In genomic region chr2:101113441-101114267, GRCh38 we compare ENCODE assay signal across 9 cellular contexts. TPM values are rescaled to one million over a fixed set of nuclear protein-coding genes. Genes with fewer than 3 reads are reported as not detected.
DNase-seq lines count a peak whose midpoint lies in the region; ATAC-seq and TF ChIP-seq lines count a peak whose summit lies in the region.
"Had no signal": no experiment of that assay in that cellular context is flagged by ENCODE, and none has a peak within 500 bp of the region (broad histone marks: within the 10 kb centered on the region; RNA-seq: fewer than 3 reads in every experiment).

No MANE protein-coding gene starts in this region.

- H3K4me3 Mint-ChIP-seq in WTC11 = peak overlapping the region; percentile 55

- H3K36me3 Mint-ChIP-seq in WTC11 = no peaks in the 10 kb centered on the region

- peaks cover 33 to 87% (median 75%) of the 10 kb centered on the region in 4 donors for H3K4me1 ChIP-seq in liver (ENCODE audit: control insufficient read depth in 4 of 4, insufficient read depth in 4 of 4, low read length in 3 of 4)

- CTCF ChIA-PET in WTC11 (lab: Charles Lee) = interaction anchor here (1.3 to 2.0 kb wide), 3 partner anchors 75 to 92 kb away, joined by 3 to 10 read pairs (median 4); no protein-coding TSS in a partner anchor

- ATAC-seq in WTC11 (peak; percentile 80), GM18502 (IDR thresholded peaks at IDR 0.05; ENCODE audit: poor library complexity, unreplicated experiment) (no peak), GM21825 (IDR thresholded peaks at IDR 0.05; ENCODE audit: unreplicated experiment) (no peak), GM19397 (IDR thresholded peaks at IDR 0.05; ENCODE audit: unreplicated experiment) (no peak)

- H3K27me3 ChIP-seq in liver (ENCODE audit: control insufficient read depth in 4 of 4, insufficient read depth in 4 of 4, low read length in 3 of 4) = no peaks in the 10 kb centered on the region

- H3K9me3 Mint-ChIP-seq in WTC11 = no peaks in the 10 kb centered on the region

- H3K27ac ChIP-seq in liver (ENCODE audit: low read depth in 1 of 2, low read length in 2 of 2) = peak overlapping the region; percentile 4 to 27

- no peak for TF ChIP-seq RAD21 in liver (IDR thresholded peaks at IDR 0.05)

- WGBS in liver = 28% methylated on average over 10 of the region's 10 CpGs

- no peak for TF ChIP-seq CTCF in WTC11 (IDR thresholded peaks at IDR 0.05)
- no peak for TF ChIP-seq CTCF in liver (IDR thresholded peaks at IDR 0.05; ENCODE audit: low read depth, low read length, missing input control)

- no peak overlapping the region for H3K4me3 ChIP-seq in liver (ENCODE audit: low read depth in 1 of 3, low read length in 3 of 3)

- peak; percentile 68 for DNase-seq in Caki2 (ENCODE audit: low read depth)
- peak; percentile 92 for DNase-seq in MV-4-11 (lab: John Stamatoyannopoulos, UW)
- peak; percentile 30 for DNase-seq in WTC11 (ENCODE audit: low spot score)
- DNase-seq in HuH-7.5 (ENCODE audit: low spot score) = no peak
- DNase-seq: left cardiac atrium had no signal

- peaks cover 79% of the 10 kb centered on the region for H3K4me1 Mint-ChIP-seq in WTC11

- POLR2A ChIA-PET in WTC11 (lab: Charles Lee) = interaction anchor here (1.1 kb wide), 1 partner anchor 105 kb away, joined by 3 read pairs; no protein-coding TSS in a partner anchor

- no peak overlapping the region for H3K9ac ChIP-seq in liver (ENCODE audit: low read depth in 1 of 2, low read length in 2 of 2)

- no peaks in the 10 kb centered on the region for H3K9me3 ChIP-seq in liver (ENCODE audit: control insufficient read depth in 4 of 4, low read length in 3 of 4)

- in situ Hi-C loops in Caki2 (cut with HindIII; ENCODE audit: low pct_unique_long_range_greater_than_20kb, low sequenced_read_pairs) = no loop called here

- H3K27me3 Mint-ChIP-seq in WTC11 (ENCODE audit: low read depth) = no peaks in the 10 kb centered on the region

- H3K27ac Mint-ChIP-seq in WTC11 = peak overlapping the region; percentile 87

- no peaks in the 10 kb centered on the region for H3K36me3 ChIP-seq in liver (ENCODE audit: control insufficient read depth in 4 of 4, insufficient read depth in 3 of 4, low read depth in 1 of 4, low read length in 3 of 4)

TF ChIP-seq in WTC11, 78 proteins besides CTCF, POLR2A, EP300 and RAD21 (continues in another document):
- TF ChIP-seq ETV6 (CRISPR knock-in tag; IDR thresholded peaks at IDR 0.05) (peak; percentile 49; the same call in 1 of the 2 replicates), SMAD3 (CRISPR knock-in tag; IDR thresholded peaks at IDR 0.05; ENCODE audit: borderline replicate concordance) (no peak), ZNF121 (CRISPR knock-in tag; IDR thresholded peaks at IDR 0.05) (no peak), CDX4 (CRISPR knock-in tag; IDR thresholded peaks at IDR 0.05; ENCODE audit: borderline replicate concordance) (no peak), MYBL2 (CRISPR knock-in tag; IDR thresholded peaks at IDR 0.05) (no peak), FOXP4 (CRISPR knock-in tag; IDR thresholded peaks at IDR 0.05) (peak; percentile 50; the same call in 1 of the 2 replicates), ZBTB21 (CRISPR knock-in tag; IDR thresholded peaks at IDR 0.05; ENCODE audit: borderline replicate concordance) (no peak), ZNF263 (CRISPR knock-in tag; IDR thresholded peaks at IDR 0.05; ENCODE audit: low read depth) (no peak), ZNF396 (CRISPR knock-in tag; IDR thresholded peaks at IDR 0.05; ENCODE audit: borderline replicate concordance) (no peak)
- TF ChIP-seq, protein P1, sequence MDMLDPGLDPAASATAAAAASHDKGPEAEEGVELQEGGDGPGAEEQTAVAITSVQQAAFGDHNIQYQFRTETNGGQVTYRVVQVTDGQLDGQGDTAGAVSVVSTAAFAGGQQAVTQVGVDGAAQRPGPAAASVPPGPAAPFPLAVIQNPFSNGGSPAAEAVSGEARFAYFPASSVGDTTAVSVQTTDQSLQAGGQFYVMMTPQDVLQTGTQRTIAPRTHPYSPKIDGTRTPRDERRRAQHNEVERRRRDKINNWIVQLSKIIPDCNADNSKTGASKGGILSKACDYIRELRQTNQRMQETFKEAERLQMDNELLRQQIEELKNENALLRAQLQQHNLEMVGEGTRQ (CRISPR knock-in tag; IDR thresholded peaks at IDR 0.05) = no peak
- TF ChIP-seq, protein P2, sequence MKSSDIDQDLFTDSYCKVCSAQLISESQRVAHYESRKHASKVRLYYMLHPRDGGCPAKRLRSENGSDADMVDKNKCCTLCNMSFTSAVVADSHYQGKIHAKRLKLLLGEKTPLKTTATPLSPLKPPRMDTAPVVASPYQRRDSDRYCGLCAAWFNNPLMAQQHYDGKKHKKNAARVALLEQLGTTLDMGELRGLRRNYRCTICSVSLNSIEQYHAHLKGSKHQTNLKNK (CRISPR knock-in tag; IDR thresholded peaks at IDR 0.05) = no peak

TF ChIP-seq in liver, 16 proteins besides CTCF, POLR2A, EP300 and RAD21:
- TF ChIP-seq, protein P3, sequence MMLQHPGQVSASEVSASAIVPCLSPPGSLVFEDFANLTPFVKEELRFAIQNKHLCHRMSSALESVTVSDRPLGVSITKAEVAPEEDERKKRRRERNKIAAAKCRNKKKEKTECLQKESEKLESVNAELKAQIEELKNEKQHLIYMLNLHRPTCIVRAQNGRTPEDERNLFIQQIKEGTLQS (IDR thresholded peaks at IDR 0.05) = no peak
- TF ChIP-seq HNF4A (conservative IDR thresholded peaks at IDR 0.05) (peak in 1 of 2 donors; percentile 38), NR2F2 (IDR thresholded peaks at IDR 0.05) (no peak), RXRA (IDR thresholded peaks at IDR 0.05) (peak in 1 of 2 donors; percentile 51), EGR1 (IDR thresholded peaks at IDR 0.05; ENCODE audit: low read depth in 2 of 2) (no peak), ZBTB33 (IDR thresholded peaks at IDR 0.05) (no peak), FOXA1 (IDR thresholded peaks at IDR 0.05) (no peak), FOXA2 (IDR thresholded peaks at IDR 0.05) (no peak), TAF1 (conservative IDR thresholded peaks at IDR 0.05) (no peak), SP1 (IDR thresholded peaks at IDR 0.05) (no peak), YY1 (IDR thresholded peaks at IDR 0.05) (peak; percentile 41), JUND (IDR thresholded peaks at IDR 0.05) (peak in 1 of 2 donors; percentile 45)
- TF ChIP-seq, protein P4, sequence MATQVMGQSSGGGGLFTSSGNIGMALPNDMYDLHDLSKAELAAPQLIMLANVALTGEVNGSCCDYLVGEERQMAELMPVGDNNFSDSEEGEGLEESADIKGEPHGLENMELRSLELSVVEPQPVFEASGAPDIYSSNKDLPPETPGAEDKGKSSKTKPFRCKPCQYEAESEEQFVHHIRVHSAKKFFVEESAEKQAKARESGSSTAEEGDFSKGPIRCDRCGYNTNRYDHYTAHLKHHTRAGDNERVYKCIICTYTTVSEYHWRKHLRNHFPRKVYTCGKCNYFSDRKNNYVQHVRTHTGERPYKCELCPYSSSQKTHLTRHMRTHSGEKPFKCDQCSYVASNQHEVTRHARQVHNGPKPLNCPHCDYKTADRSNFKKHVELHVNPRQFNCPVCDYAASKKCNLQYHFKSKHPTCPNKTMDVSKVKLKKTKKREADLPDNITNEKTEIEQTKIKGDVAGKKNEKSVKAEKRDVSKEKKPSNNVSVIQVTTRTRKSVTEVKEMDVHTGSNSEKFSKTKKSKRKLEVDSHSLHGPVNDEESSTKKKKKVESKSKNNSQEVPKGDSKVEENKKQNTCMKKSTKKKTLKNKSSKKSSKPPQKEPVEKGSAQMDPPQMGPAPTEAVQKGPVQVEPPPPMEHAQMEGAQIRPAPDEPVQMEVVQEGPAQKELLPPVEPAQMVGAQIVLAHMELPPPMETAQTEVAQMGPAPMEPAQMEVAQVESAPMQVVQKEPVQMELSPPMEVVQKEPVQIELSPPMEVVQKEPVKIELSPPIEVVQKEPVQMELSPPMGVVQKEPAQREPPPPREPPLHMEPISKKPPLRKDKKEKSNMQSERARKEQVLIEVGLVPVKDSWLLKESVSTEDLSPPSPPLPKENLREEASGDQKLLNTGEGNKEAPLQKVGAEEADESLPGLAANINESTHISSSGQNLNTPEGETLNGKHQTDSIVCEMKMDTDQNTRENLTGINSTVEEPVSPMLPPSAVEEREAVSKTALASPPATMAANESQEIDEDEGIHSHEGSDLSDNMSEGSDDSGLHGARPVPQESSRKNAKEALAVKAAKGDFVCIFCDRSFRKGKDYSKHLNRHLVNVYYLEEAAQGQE (IDR thresholded peaks at IDR 0.05) = no peak

RNA-seq across cellular contexts. Expression of gene TBC1D8, which starts 37.5 kb away (rescaled TPM):
- 37.2 and 49.8 TPM in 2 replicates for total RNA-seq in Caki2 (2014; rRNA removed; shearing (Covaris generic); ENCODE audit: low replicate concordance)
- total RNA-seq in WTC11 (2021) (30.3 to 51.7 TPM (median 32.0 TPM) in 3 replicates), liver (10 to 100 TPM; 10.4 to 38.6 TPM)
- 10 to 100 TPM; 13.2 to 13.5 TPM for polyA plus RNA-seq in liver
